12 cellular contexts compared by ENCODE assay signal in the genomic region with DNA sequence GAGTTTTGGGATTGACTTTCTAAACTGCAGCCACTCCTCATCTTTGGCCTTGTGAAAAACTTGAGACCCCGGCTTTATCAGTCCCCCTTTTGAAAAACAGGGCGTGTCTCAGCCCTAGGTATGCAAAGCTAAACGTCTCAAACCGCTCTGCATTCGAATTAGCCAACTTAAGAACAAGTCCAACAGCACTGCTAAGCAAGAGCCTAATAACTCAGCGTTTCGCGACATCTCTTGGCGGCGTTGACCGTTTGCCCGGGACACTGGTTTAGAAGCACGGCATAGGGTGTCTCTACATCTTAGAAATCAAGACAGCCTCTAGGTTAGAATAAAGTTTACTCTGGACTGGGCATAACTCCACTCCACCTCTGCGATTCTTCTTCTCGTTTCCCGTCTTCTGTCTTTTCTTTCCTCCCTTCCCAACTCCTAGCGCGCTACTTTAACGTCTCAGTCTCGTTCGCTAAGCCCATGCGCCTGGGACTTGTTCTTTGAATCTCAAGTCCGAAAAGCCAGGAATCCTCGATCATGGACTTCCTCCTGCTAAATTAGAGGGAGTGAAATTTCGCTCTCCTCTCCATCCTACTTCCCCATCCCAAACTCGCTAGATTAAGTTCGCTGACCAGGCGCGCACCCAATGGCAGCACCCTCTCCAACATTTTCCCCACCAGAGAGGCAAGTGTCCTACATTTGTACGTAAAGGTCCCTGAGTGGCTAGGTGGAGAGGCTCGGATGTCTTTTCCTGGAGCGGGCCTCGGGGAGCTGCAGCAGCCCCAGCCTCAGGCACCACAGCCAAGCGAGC. TPM values are rescaled to one million over a fixed set of nuclear protein-coding genes. Genes with fewer than 3 reads are reported as not detected.
DNase-seq lines count a peak whose midpoint lies in the region; ATAC-seq and TF ChIP-seq lines count a peak whose summit lies in the region.
"Had no signal": no experiment of that assay in that cellular context is flagged by ENCODE, and none has a peak within 500 bp of the region (broad histone marks: within the 10 kb centered on the region; RNA-seq: fewer than 3 reads in every experiment).

No MANE protein-coding gene starts in this region.

- H3K27me3 ChIP-seq in dorsolateral prefrontal cortex, result peaks cover 19 to 80% (median 65%) of the 10 kb centered on the region in 45 donors
- peaks cover 55% of the 10 kb centered on the region for H3K27me3 ChIP-seq in muscle layer of duodenum (ENCODE audit: low read depth, low read length)

- peaks cover 85% of the 10 kb centered on the region for H3K27me3 Mint-ChIP-seq in activated naive CD8-positive, alpha-beta T cell treated with anti-CD3 and anti-CD28 coated beads, Interleukin-2, amount 10 ng/mL, durations not matched to agents 7 days and 5 days
- peaks cover 92% of the 10 kb centered on the region for H3K27me3 Mint-ChIP-seq in activated naive CD8-positive, alpha-beta T cell treated with anti-CD3 and anti-CD28 coated beads for 36 hours
- peaks cover 76% of the 10 kb centered on the region for H3K27me3 Mint-ChIP-seq in type B pancreatic cell

- H3K27ac ChIP-seq in dorsolateral prefrontal cortex (no peak overlapping the region), muscle layer of duodenum (ENCODE audit: low read length) (no peak overlapping the region)
- H3K27ac ChIP-seq: VCaP had no signal

- no peak for DNase-seq in activated naive CD8-positive, alpha-beta T cell treated with anti-CD3 and anti-CD28 coated beads, Interleukin-2, amount 10 ng/mL, durations not matched to agents 7 days and 5 days
- DNase-seq in activated naive CD8-positive, alpha-beta T cell treated with anti-CD3 and anti-CD28 coated beads for 36 hours, result no peak
- DNase-seq in dorsolateral prefrontal cortex, result no peak
- no peak for DNase-seq in type B pancreatic cell (ENCODE audit: extremely low spot score, unreplicated experiment)
- DNase-seq in RKO (ENCODE audit: low spot score), result no peak
- DNase-seq in NCI-H524 treated with DMSO at 0.1 percent for 48 hours (lab: John Stamatoyannopoulos, UW), result no peak
- DNase-seq: CD4-positive, CD25-positive, alpha-beta regulatory T cell; cerebellar nuclear complex had no signal

- intact Hi-C loops in dorsolateral prefrontal cortex (cut with DNase I), result loop anchor here in 1 of 2 donors (5.0 kb wide), 1 partner anchor 893 kb away; no protein-coding TSS in a partner anchor

- H3K4me3 ChIP-seq in dorsolateral prefrontal cortex, result peak overlapping the region; percentile 20 to 71 (median 50)
- H3K4me3 ChIP-seq in muscle layer of duodenum (ENCODE audit: low read depth in 1 of 2, low read length in 2 of 2), result peak overlapping the region; percentile 65 to 67

- H3K9me3 ChIP-seq in muscle layer of duodenum (ENCODE audit: control insufficient read depth in 1 of 2, low read length in 2 of 2), result no peaks in the 10 kb centered on the region

- POLR2A ChIA-PET in activated naive CD8-positive, alpha-beta T cell treated with anti-CD3 and anti-CD28 coated beads, Interleukin-2, amount 10 ng/mL, durations not matched to agents 7 days and 5 days (lab: Charles Lee), result no interaction called here

- no peak for ATAC-seq in activated naive CD8-positive, alpha-beta T cell treated with anti-CD3 and anti-CD28 coated beads, Interleukin-2, amount 10 ng/mL, durations not matched to agents 7 days and 5 days (ENCODE audit: low read depth)
- no peak for ATAC-seq in GM21423 (IDR thresholded peaks at IDR 0.05; ENCODE audit: unreplicated experiment)

- no peaks in the 10 kb centered on the region for H3K36me3 ChIP-seq in muscle layer of duodenum (ENCODE audit: control insufficient read depth in 1 of 2, insufficient read depth in 2 of 2, low read length in 2 of 2)

- TF ChIP-seq CTCF in dorsolateral prefrontal cortex (IDR thresholded peaks at IDR 0.05 in 54 of 56, conservative IDR thresholded peaks at IDR 0.05 in 2 of 56; ENCODE audit: low read depth in 1 of 56, partially characterized antibody in 56 of 56) (no peak), type B pancreatic cell (conservative IDR thresholded peaks at IDR 0.05) (no peak)

- H3K4me3 Mint-ChIP-seq in activated naive CD8-positive, alpha-beta T cell treated with anti-CD3 and anti-CD28 coated beads, Interleukin-2, amount 10 ng/mL, durations not matched to agents 7 days and 5 days, result peak overlapping the region; percentile 35
- no peak overlapping the region for H3K4me3 Mint-ChIP-seq in activated naive CD8-positive, alpha-beta T cell treated with anti-CD3 and anti-CD28 coated beads for 36 hours
- peak overlapping the region; percentile 85 for H3K4me3 Mint-ChIP-seq in type B pancreatic cell
- H3K4me3 Mint-ChIP-seq: memory B cell had no signal

- H3K4me1 Mint-ChIP-seq in activated naive CD8-positive, alpha-beta T cell treated with anti-CD3 and anti-CD28 coated beads, Interleukin-2, amount 10 ng/mL, durations not matched to agents 7 days and 5 days, result peaks cover 10% of the 10 kb centered on the region
- peaks cover 21% of the 10 kb centered on the region for H3K4me1 Mint-ChIP-seq in activated naive CD8-positive, alpha-beta T cell treated with anti-CD3 and anti-CD28 coated beads for 36 hours
- H3K4me1 Mint-ChIP-seq in type B pancreatic cell (ENCODE audit: unreplicated experiment), result peaks cover 35% of the 10 kb centered on the region

- H3K27ac Mint-ChIP-seq in activated naive CD8-positive, alpha-beta T cell treated with anti-CD3 and anti-CD28 coated beads, Interleukin-2, amount 10 ng/mL, durations not matched to agents 7 days and 5 days, result peak overlapping the region; percentile 21
- no peak overlapping the region for H3K27ac Mint-ChIP-seq in activated naive CD8-positive, alpha-beta T cell treated with anti-CD3 and anti-CD28 coated beads for 36 hours
- H3K27ac Mint-ChIP-seq in type B pancreatic cell, result peak overlapping the region; percentile 89
- H3K27ac Mint-ChIP-seq: CD4-positive, CD25-positive, alpha-beta regulatory T cell; memory B cell had no signal

- peaks cover 0 to 19% of the 10 kb centered on the region in 2 donors for H3K4me1 ChIP-seq in muscle layer of duodenum (ENCODE audit: control insufficient read depth in 1 of 2, insufficient read depth in 2 of 2, low read length in 2 of 2)

- no peaks in the 10 kb centered on the region for H3K9me3 Mint-ChIP-seq in activated naive CD8-positive, alpha-beta T cell treated with anti-CD3 and anti-CD28 coated beads, Interleukin-2, amount 10 ng/mL, durations not matched to agents 7 days and 5 days
- H3K9me3 Mint-ChIP-seq in activated naive CD8-positive, alpha-beta T cell treated with anti-CD3 and anti-CD28 coated beads for 36 hours, result no peaks in the 10 kb centered on the region
- H3K9me3 Mint-ChIP-seq in type B pancreatic cell, result no peaks in the 10 kb centered on the region

- H3K36me3 Mint-ChIP-seq in activated naive CD8-positive, alpha-beta T cell treated with anti-CD3 and anti-CD28 coated beads, Interleukin-2, amount 10 ng/mL, durations not matched to agents 7 days and 5 days, result no peaks in the 10 kb centered on the region
- H3K36me3 Mint-ChIP-seq in activated naive CD8-positive, alpha-beta T cell treated with anti-CD3 and anti-CD28 coated beads for 36 hours, result no peaks in the 10 kb centered on the region
- no peaks in the 10 kb centered on the region for H3K36me3 Mint-ChIP-seq in type B pancreatic cell

RNA-seq across cellular contexts. Expression of gene TFAP2A, which starts 10.5 kb away (rescaled TPM):
- total RNA-seq in activated naive CD8-positive, alpha-beta T cell treated with anti-CD3 and anti-CD28 coated beads, Interleukin-2, amount 10 ng/mL, durations not matched to agents 7 days and 5 days, result not detected
- total RNA-seq in activated naive CD8-positive, alpha-beta T cell treated with anti-CD3 and anti-CD28 coated beads for 36 hours, result under 1 TPM in 1 of 2 experiments, not detected in 1; 0.10 TPM
- 1 to 10 TPM in 10 of 120 experiments, under 1 TPM in 76, not detected in 34; 0.12 to 2.4 (median 0.52) TPM for total RNA-seq in dorsolateral prefrontal cortex
- total RNA-seq in type B pancreatic cell (ENCODE audit: low replicate concordance), result 66.6 and 143 TPM in 2 replicates
- total RNA-seq: CD4-positive, CD25-positive, alpha-beta regulatory T cell had no signal

Comparison
In these comparisons a context has a peak if more than half of its experiments do, and no peak if none do; other contexts are left out.
1. RNA of gene TFAP2A, which starts 10.5 kb away (total RNA-seq): 66.6 to 143 TPM in type B pancreatic cell; 0.12 to 2.4 TPM in dorsolateral prefrontal cortex, not detected in activated naive CD8-positive, alpha-beta T cell treated with anti-CD3 and anti-CD28 coated beads, Interleukin-2, amount 10 ng/mL, durations not matched to agents 7 days and 5 days and 0.10 TPM in activated naive CD8-positive, alpha-beta T cell treated with anti-CD3 and anti-CD28 coated beads for 36 hours; every median in the first group is over 10 times any median in the second.